Comparison of ENCODE assay signal across 8 cellular contexts in the genomic region with DNA sequence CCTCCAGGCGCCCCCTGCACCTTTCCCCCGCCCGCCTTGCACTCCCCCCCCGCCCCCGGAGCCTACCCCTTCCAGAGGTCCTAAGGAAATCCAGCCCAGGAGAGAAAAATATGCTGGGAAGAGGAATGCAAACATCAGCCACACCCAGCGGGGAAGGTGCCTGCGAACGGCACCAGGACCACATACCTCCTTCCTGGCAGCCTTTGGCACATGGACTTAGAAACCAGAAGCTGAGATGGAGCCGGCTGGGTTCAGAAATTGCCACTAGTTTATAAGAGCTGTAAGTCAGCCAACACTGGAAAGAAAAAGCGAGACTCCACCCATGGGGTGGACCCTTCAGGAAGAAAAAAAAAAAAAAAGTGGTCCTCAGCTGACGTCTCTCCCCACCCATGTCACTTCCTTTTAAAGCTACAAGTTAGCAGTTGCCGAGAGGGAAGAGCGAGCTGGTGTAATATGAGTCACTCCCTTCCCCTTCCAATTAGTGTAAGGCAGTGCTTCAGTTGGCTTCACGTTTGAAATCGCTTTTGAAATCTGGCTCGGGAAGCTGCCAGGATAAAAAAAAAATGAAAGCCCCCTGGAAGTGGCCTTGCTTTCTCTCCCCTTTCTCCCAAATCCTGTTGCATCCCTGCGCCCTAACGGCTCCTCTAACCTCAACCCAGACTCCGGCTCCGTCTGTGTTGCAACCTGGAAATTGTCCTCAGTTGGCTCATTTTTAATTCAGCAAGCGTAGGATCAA. TPM values are rescaled to one million over a fixed set of nuclear protein-coding genes. Genes with fewer than 3 reads are reported as not detected.
A peak's percentile ranks its signal among the peaks of the same experiment; 100 is the strongest.
DNase-seq lines count a peak whose midpoint lies in the region; ATAC-seq and TF ChIP-seq lines count a peak whose summit lies in the region.

A gene with protein sequence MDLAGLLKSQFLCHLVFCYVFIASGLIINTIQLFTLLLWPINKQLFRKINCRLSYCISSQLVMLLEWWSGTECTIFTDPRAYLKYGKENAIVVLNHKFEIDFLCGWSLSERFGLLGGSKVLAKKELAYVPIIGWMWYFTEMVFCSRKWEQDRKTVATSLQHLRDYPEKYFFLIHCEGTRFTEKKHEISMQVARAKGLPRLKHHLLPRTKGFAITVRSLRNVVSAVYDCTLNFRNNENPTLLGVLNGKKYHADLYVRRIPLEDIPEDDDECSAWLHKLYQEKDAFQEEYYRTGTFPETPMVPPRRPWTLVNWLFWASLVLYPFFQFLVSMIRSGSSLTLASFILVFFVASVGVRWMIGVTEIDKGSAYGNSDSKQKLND (minus strand): TSS at position 310 of the 736 bp plus-strand sequence. CDS start 41,848 bp downstream, outside the sequence.

- peak within 1 kb of the TSS; percentile 65 for H3K4me3 ChIP-seq in GM12875 (ENCODE audit: low read depth, low read length)
- H3K4me3 ChIP-seq in adrenal gland = peak within 1 kb of the TSS in 2 of 4 donors; percentile 35 to 62
- H3K4me3 ChIP-seq in heart right ventricle = peak within 1 kb of the TSS; percentile 44 to 73 (median 66)

- TF ChIP-seq CTCF in GM12875 (IDR thresholded peaks at IDR 0.05; ENCODE audit: borderline replicate concordance, insufficient read depth, low read depth, low read length) = no peak
- no peak for TF ChIP-seq CTCF in adrenal gland (IDR thresholded peaks at IDR 0.05)
- no peak for TF ChIP-seq CTCF in heart right ventricle (IDR thresholded peaks at IDR 0.05)

- H3K4me1 ChIP-seq in adrenal gland (replicated peaks in 1 of 2) (peaks cover 0 to 13% of the 10 kb centered on the region in 2 donors), heart right ventricle (peaks cover 0 to 20% (median 12%) of the 10 kb centered on the region in 9 donors)

- peak; percentile 99 for DNase-seq in NCI-H1105 treated with DMSO at 0.1 percent for 48 hours (lab: John Stamatoyannopoulos, UW)
- DNase-seq in SW 1271 (lab: John Stamatoyannopoulos, UW) = peak; percentile 93 to 96
- peak; percentile 60 to 85 (median 70) for DNase-seq in adrenal gland
- peak in 1 of 2 donors; percentile 78 for DNase-seq in heart right ventricle
- DNase-seq in pons (ENCODE audit: low spot score) = peak; percentile 98
- peak; percentile 79 for DNase-seq in ureter (ENCODE audit: low spot score)

- H3K36me3 ChIP-seq in adrenal gland (replicated peaks in 1 of 2) (no peaks in the 10 kb centered on the region), heart right ventricle (no peaks in the 10 kb centered on the region)

- ATAC-seq in HG02623 (IDR thresholded peaks at IDR 0.05; ENCODE audit: unreplicated experiment) = peak; percentile 97
- peak; percentile 96 to 100 (median 99) for ATAC-seq in heart right ventricle

- TF ChIP-seq POLR2A in adrenal gland (IDR thresholded peaks at IDR 0.05) = peak in 1 of 2 donors; percentile 38

- WGBS in adrenal gland, 4 donors = 0 to 1% (median 1%) methylated on average over 15 to 21 of the region's 21 CpGs
- WGBS in heart right ventricle, 2 donors = 1% methylated on average over 21 of the region's 21 CpGs

- H3K27me3 ChIP-seq in adrenal gland (no peaks in the 10 kb centered on the region), heart right ventricle (peaks cover 0 to 5% (median 0%) of the 10 kb centered on the region in 7 donors)

- intact Hi-C loops in adrenal gland (cut with DNase I) (no loop called here), heart right ventricle (cut with DNase I) (loop anchor here in 1 of 10 donors (10.0 kb wide), 1 partner anchor 279 kb away; a partner anchor contains a TSS)

- H3K9me3 ChIP-seq in adrenal gland (replicated peaks in 1 of 3) (no peaks in the 10 kb centered on the region), heart right ventricle (no peaks in the 10 kb centered on the region)

- H3K27ac ChIP-seq in adrenal gland (peak within 1 kb of the TSS in 2 of 5 donors; percentile 65 to 70), heart right ventricle (peak within 1 kb of the TSS in 9 of 10 donors; percentile 38 to 84 (median 62))

RNA-seq across cellular contexts. Expression of the gene that starts here (rescaled TPM):
- 1 to 10 TPM; 2.2 to 7.3 (median 3.9) TPM for total RNA-seq in adrenal gland
- polyA plus RNA-seq in adrenal gland = 1 to 10 TPM; 2.3 to 4.3 (median 3.1) TPM
- 1 to 10 TPM; 1.3 to 3.8 (median 1.9) TPM for total RNA-seq in heart right ventricle
- polyA plus RNA-seq in heart right ventricle = 1 to 10 TPM; 1.2 to 1.3 TPM
- total RNA-seq in ureter = 20.2 TPM
